Comparison of ENCODE assay signal across 10 cellular contexts in the genomic region with DNA sequence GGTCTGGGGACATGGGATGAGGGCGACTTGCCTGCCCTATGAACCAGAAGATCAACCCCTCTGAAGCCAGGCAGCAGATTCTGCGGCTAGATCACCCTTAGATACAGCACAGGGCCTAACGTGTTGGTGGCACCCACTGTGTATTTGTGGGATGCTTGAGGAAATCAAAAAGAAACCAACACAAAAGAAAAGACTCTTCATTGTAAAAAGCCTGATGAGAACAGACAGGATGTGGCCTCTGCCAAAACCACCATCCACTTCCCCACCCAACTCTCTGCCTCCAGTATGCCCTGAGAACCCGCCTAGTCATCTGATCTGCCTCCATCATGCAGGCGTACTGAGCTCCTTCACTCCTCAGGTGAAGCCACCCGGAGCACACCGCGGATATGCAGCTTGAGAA.
DNase-seq lines count a peak whose midpoint lies in the region; ATAC-seq, FAIRE-seq and TF ChIP-seq lines count a peak whose summit lies in the region.
"Had no signal": no experiment of that assay in that cellular context is flagged by ENCODE, and none has a peak within 500 bp of the region (broad histone marks: within the 10 kb centered on the region; RNA-seq: fewer than 3 reads in every experiment).

No MANE protein-coding gene starts in this region.

- peaks cover 14% of the 10 kb centered on the region for H3K27me3 Mint-ChIP-seq in CD4-positive, CD25-positive, alpha-beta regulatory T cell

- peaks cover 0 to 36% (median 11%) of the 10 kb centered on the region in 4 donors for H3K4me1 Mint-ChIP-seq in CD4-positive, CD25-positive, alpha-beta regulatory T cell

- H3K27ac ChIP-seq in CD4-positive, CD25-positive, alpha-beta regulatory T cell (ENCODE audit: insufficient read depth, low read length, poor library complexity, severe bottlenecking) = no peak overlapping the region

- peak in 2 of 3 donors; percentile 54 to 78 for DNase-seq in CD4-positive, CD25-positive, alpha-beta regulatory T cell
- DNase-seq in NCI-H2029 treated with DMSO at 0.1 percent for 48 hours (lab: John Stamatoyannopoulos, UW) (peak; percentile 29), activated T-helper 1 cell treated with Interleukin-2 at 50 U/mL for 16 hours (ENCODE audit: low read depth) (peak; percentile 22), GM12891 (ENCODE audit: insufficient read length, low spot score) (no peak), NCI-H524 (lab: John Stamatoyannopoulos, UW) (no peak), NCI-H446 (lab: John Stamatoyannopoulos, UW) (no peak)
- DNase-seq in stimulated activated CD4-positive, alpha-beta T cell treated with anti-CD3 and anti-CD28 coated beads, Interleukin-12 subunit alpha, Interleukin-12 subunit beta, amount 100 ng/mL, for 48 hours (ENCODE audit: low read depth in 2 of 3, low spot score in 1 of 3) = peak in 2 of 3 donors; percentile 26 to 28
- DNase-seq: HCEC 1CT, NCI-H1694 had no signal

- H3K4me3 ChIP-seq in CD4-positive, CD25-positive, alpha-beta regulatory T cell (ENCODE audit: low read depth, low read length) = no peak overlapping the region

- peaks cover 16% of the 10 kb centered on the region for H3K4me1 ChIP-seq in CD4-positive, CD25-positive, alpha-beta regulatory T cell (ENCODE audit: control insufficient read depth, insufficient read depth, low read length, poor library complexity, severe bottlenecking)

- H3K9me3 Mint-ChIP-seq in CD4-positive, CD25-positive, alpha-beta regulatory T cell = peaks cover 0 to 8% (median 4%) of the 10 kb centered on the region in 7 donors

- H3K27me3 ChIP-seq in CD4-positive, CD25-positive, alpha-beta regulatory T cell (ENCODE audit: control insufficient read depth, insufficient read depth, low read length) = no peaks in the 10 kb centered on the region

- peak; percentile 69 to 71 for ATAC-seq in CD4-positive, CD25-positive, alpha-beta regulatory T cell (ENCODE audit: low read depth in 2 of 2)
- no peak for ATAC-seq in HG02840 (IDR thresholded peaks at IDR 0.05; ENCODE audit: low FRiP score, unreplicated experiment)

- H3K9me3 ChIP-seq in CD4-positive, CD25-positive, alpha-beta regulatory T cell (ENCODE audit: control insufficient read depth in 2 of 2, low read length in 2 of 2) = no peaks in the 10 kb centered on the region

- H3K27ac Mint-ChIP-seq in CD4-positive, CD25-positive, alpha-beta regulatory T cell = peak overlapping the region in 1 of 3 donors; percentile 26

- no peak for TF ChIP-seq POLR2A in GM12891 (IDR thresholded peaks at IDR 0.05; ENCODE audit: low read depth, low read length)

- no peaks in the 10 kb centered on the region for H3K36me3 ChIP-seq in CD4-positive, CD25-positive, alpha-beta regulatory T cell (ENCODE audit: control insufficient read depth, insufficient read depth, low read length)

- H3K36me3 Mint-ChIP-seq in CD4-positive, CD25-positive, alpha-beta regulatory T cell = peaks cover 3% of the 10 kb centered on the region

- FAIRE-seq in GM12891 (lab: Jason Lieb, UNC) = no peak

- peak overlapping the region in 2 of 4 donors; percentile 38 to 48 for H3K4me3 Mint-ChIP-seq in CD4-positive, CD25-positive, alpha-beta regulatory T cell

TF ChIP-seq in GM12891, 5 proteins besides CTCF, POLR2A, EP300 and RAD21:
- TF ChIP-seq POU2F2 (IDR thresholded peaks at IDR 0.05; ENCODE audit: low read depth, low read length) = no peak
- no peak for TF ChIP-seq SPI1 (IDR thresholded peaks at IDR 0.05; ENCODE audit: low read depth, low read length)
- TF ChIP-seq POLR2AphosphoS5 (IDR thresholded peaks at IDR 0.05; ENCODE audit: low read depth, low read length) = no peak
- no peak for TF ChIP-seq TAF1 (IDR thresholded peaks at IDR 0.05; ENCODE audit: low read depth, low read length)
- no peak for TF ChIP-seq PAX5 (IDR thresholded peaks at IDR 0.05; ENCODE audit: insufficient read depth, low read length, severe bottlenecking)

Comparison
In these comparisons a context has a peak if more than half of its experiments do, and no peak if none do; other contexts are left out.
1. DNase-seq: peak in CD4-positive, CD25-positive, alpha-beta regulatory T cell (2 of 3), NCI-H2029 treated with DMSO at 0.1 percent for 48 hours (single experiment), activated T-helper 1 cell treated with Interleukin-2 at 50 U/mL for 16 hours (single experiment) and stimulated activated CD4-positive, alpha-beta T cell treated with anti-CD3 and anti-CD28 coated beads, Interleukin-12 subunit alpha, Interleukin-12 subunit beta, amount 100 ng/mL, for 48 hours (2 of 3); none in GM12891 (single experiment), NCI-H524 (0 of 2) and NCI-H446 (0 of 2).